8 cellular contexts compared by ENCODE assay signal in genomic region chr1:149888999-149889289, GRCh38. TPM values are rescaled to one million over a fixed set of nuclear protein-coding genes. Genes with fewer than 3 reads are reported as not detected.
A peak's percentile ranks its signal among the peaks of the same experiment; 100 is the strongest.
DNase-seq lines count a peak whose midpoint lies in the region; ATAC-seq, FAIRE-seq and TF ChIP-seq lines count a peak whose summit lies in the region.

No MANE protein-coding gene starts in this region.

- H4K20me1 ChIP-seq in K562 (replicated peaks; ENCODE audit: control insufficient read depth, insufficient read depth, low read length) = peaks cover 19% of the 10 kb centered on the region

- H3K27ac ChIP-seq in heart right ventricle = peak overlapping the region; percentile 89 to 100 (median 98)
- H3K27ac ChIP-seq in K562 (ENCODE audit: extremely low read depth, low read depth, low read length) = peak overlapping the region; percentile 98
- H3K27ac ChIP-seq in lower lobe of right lung = peak overlapping the region; percentile 99
- peak overlapping the region; percentile 52 to 98 for H3K27ac ChIP-seq in aorta (ENCODE audit: low read depth in 1 of 2, low read length in 2 of 2)

- in situ Hi-C loops in K562 (cut with MboI) = loop anchor here (5.0 kb wide), 1 partner anchor 47 kb away; a partner anchor contains a TSS

- no peak for TF ChIP-seq POLR2A in K562 (conservative IDR thresholded peaks at IDR 0.05)

- TF ChIP-seq CTCF in heart right ventricle (IDR thresholded peaks at IDR 0.05) (no peak), K562 (IDR thresholded peaks at IDR 0.05 in 2 of 3, conservative IDR thresholded peaks at IDR 0.05 in 1 of 3; ENCODE audit: insufficient read depth in 2 of 3, low read depth in 1 of 3, low read length in 3 of 3) (no peak), lower lobe of right lung (IDR thresholded peaks at IDR 0.05) (no peak)

- no peaks in the 10 kb centered on the region for H3K9me3 Mint-ChIP-seq in stimulated activated naive B cell treated with anti-CD40 and anti-IgM and Interleukin-4, amounts not matched to agents 10 μg/mL and 1 μg/mL and 100 μg/mL, for 72 hours
- no peaks in the 10 kb centered on the region for H3K9me3 Mint-ChIP-seq in activated CD8-positive, alpha-beta T cell treated with anti-CD3 and anti-CD28 coated beads, Interleukin-2, amount 10 ng/mL, durations not matched to agents 7 days and 5 days (ENCODE audit: insufficient read depth)

- no TSS peak for BruUV-seq in K562 (replicated peaks; lab: Mats Ljungman, UMichigan)

- no peak for FAIRE-seq in K562 (lab: Jason Lieb, UNC)

- peak overlapping the region; percentile 95 for H2AFZ ChIP-seq in K562 (ENCODE audit: low read depth, low read length)

- intact Hi-C loops in heart right ventricle (cut with DNase I) = loop anchor here in 2 of 10 donors (2.0 kb wide), 2 partner anchors 38 to 50 kb away; partner anchors contain the start of gene SF3B4 (in 1 of the 2)
- intact Hi-C loops in left ventricle myocardium superior (cut with micrococcal nuclease) = no loop called here
- intact Hi-C loops in K562 (cut with micrococcal nuclease) = loop anchor here (1.0 to 2.0 kb wide), 3 partner anchors 38 to 162 kb away; partner anchors contain the start of gene SF3B4
- intact Hi-C loops in lower lobe of right lung (cut with DNase I) = no loop called here
- intact Hi-C loops in aorta (cut with DNase I) = loop anchor here in 1 of 2 donors (2.0 kb wide), 1 partner anchor 50 kb away; no protein-coding TSS in a partner anchor

- no peaks in the 10 kb centered on the region for H3K27me3 Mint-ChIP-seq in stimulated activated naive B cell treated with anti-CD40 and anti-IgM and Interleukin-4, amounts not matched to agents 10 μg/mL and 1 μg/mL and 100 μg/mL, for 72 hours
- no peaks in the 10 kb centered on the region for H3K27me3 Mint-ChIP-seq in activated CD8-positive, alpha-beta T cell treated with anti-CD3 and anti-CD28 coated beads, Interleukin-2, amount 10 ng/mL, durations not matched to agents 7 days and 5 days (ENCODE audit: low read depth)

- no peak for TF ChIP-seq EP300 in K562 (IDR thresholded peaks at IDR 0.05; ENCODE audit: low read length)

- H3K4me3 ChIP-seq in heart right ventricle (peak overlapping the region; percentile 55 to 95 (median 69)), K562 (peak overlapping the region; percentile 64), lower lobe of right lung (peak overlapping the region; percentile 70), aorta (ENCODE audit: low read length in 2 of 2) (peak overlapping the region; percentile 54 to 97)

- peak overlapping the region; percentile 86 to 95; a peak in 3 of 4 replicates for H3K9ac ChIP-seq in K562 (ENCODE audit: insufficient read depth in 1 of 2, low read depth in 2 of 2, low read length in 2 of 2)

- no peaks in the 10 kb centered on the region for H3K9me1 ChIP-seq in K562 (ENCODE audit: control insufficient read depth, insufficient read depth, low read length)

- POLR2A ChIA-PET in K562 (lab: Yijun Ruan, JAX) = interaction anchor here (0.7 to 5.9 kb wide), 19 partner anchors 8 to 411 kb away, joined by 3 to 71 read pairs (median 19); partner anchors contain the start of genes MTMR11, OTUD7B, SF3B4 and VPS45
- POLR2A ChIA-PET in activated CD8-positive, alpha-beta T cell treated with anti-CD3 and anti-CD28 coated beads, Interleukin-2, amount 10 ng/mL, durations not matched to agents 7 days and 5 days (lab: Charles Lee) = interaction anchor here (0.7 to 7.3 kb wide), 16 partner anchors 12 to 345 kb away, joined by 3 to 310 read pairs (median 33); partner anchors contain the start of genes ANP32E, BOLA1, PLEKHO1 and SF3B4

- no peak overlapping the region for H3K4me3 Mint-ChIP-seq in stimulated activated naive B cell treated with anti-CD40 and anti-IgM and Interleukin-4, amounts not matched to agents 10 μg/mL and 1 μg/mL and 100 μg/mL, for 72 hours
- no peak overlapping the region for H3K4me3 Mint-ChIP-seq in activated CD8-positive, alpha-beta T cell treated with anti-CD3 and anti-CD28 coated beads, Interleukin-2, amount 10 ng/mL, durations not matched to agents 7 days and 5 days

- H3K4me2 ChIP-seq in K562 (ENCODE audit: insufficient read depth, low read length) = peak overlapping the region; percentile 99

- no peak for DNase-seq in heart right ventricle
- DNase-seq in left ventricle myocardium superior = no peak
- DNase-seq in K562 (ENCODE audit: extremely low read depth in 1 of 4, low spot score in 3 of 4) = peak in 1 of 4 experiments; percentile 50
- DNase-seq in lower lobe of right lung = no peak
- DNase-seq in aorta = peak; percentile 62 to 63
- DNase-seq in stimulated activated naive B cell treated with anti-CD40 and anti-IgM and Interleukin-4, amounts not matched to agents 10 μg/mL and 1 μg/mL and 100 μg/mL, for 72 hours = no peak
- no peak for DNase-seq in activated CD8-positive, alpha-beta T cell treated with anti-CD3 and anti-CD28 coated beads, Interleukin-2, amount 10 ng/mL, durations not matched to agents 7 days and 5 days
- DNase-seq in NOMO-1 treated with dmso at 0.1 percent for 144 hours (lab: John Stamatoyannopoulos, UW; ENCODE audit: unreplicated experiment) = no peak

- ATAC-seq in heart right ventricle (no peak), left ventricle myocardium superior (no peak), K562 (no peak), lower lobe of right lung (no peak), aorta (ENCODE audit: low FRiP score) (no peak)
- no peak for ATAC-seq in stimulated activated naive B cell treated with anti-CD40 and anti-IgM and Interleukin-4, amounts not matched to agents 10 μg/mL and 1 μg/mL and 100 μg/mL, for 72 hours (replicated peaks)
- no peak for ATAC-seq in activated CD8-positive, alpha-beta T cell treated with anti-CD3 and anti-CD28 coated beads, Interleukin-2, amount 10 ng/mL, durations not matched to agents 7 days and 5 days

- no peaks in the 10 kb centered on the region for H3K36me3 ChIP-seq in heart right ventricle
- peaks cover 5% of the 10 kb centered on the region; the same call in 1 of the 3 replicates for H3K36me3 ChIP-seq in K562 (ENCODE audit: control insufficient read depth, insufficient read depth, low read length)
- H3K36me3 ChIP-seq in lower lobe of right lung = no peaks in the 10 kb centered on the region
- H3K36me3 ChIP-seq in aorta (ENCODE audit: control insufficient read depth in 1 of 2, insufficient read depth in 2 of 2, low read length in 1 of 2) = no peaks in the 10 kb centered on the region

- CTCF ChIA-PET in K562 (lab: Yijun Ruan, JAX; ENCODE audit: low intra/inter-chr PET ratio) = interaction anchor here (1.3 to 1.9 kb wide), 2 partner anchors 53 to 298 kb away, joined by 4 to 8 read pairs; no protein-coding TSS in a partner anchor
- CTCF ChIA-PET in activated CD8-positive, alpha-beta T cell treated with anti-CD3 and anti-CD28 coated beads, Interleukin-2, amount 10 ng/mL, durations not matched to agents 7 days and 5 days (lab: Charles Lee) = interaction anchor here (0.6 to 2.7 kb wide), 20 partner anchors 11 to 678 kb away, joined by 3 to 34 read pairs (median 4); partner anchors contain the start of genes OTUD7B and VPS45

- H3K79me2 ChIP-seq in K562 (ENCODE audit: control insufficient read depth, insufficient read depth, low read length) = peaks cover 27% of the 10 kb centered on the region

- H3K27ac Mint-ChIP-seq in stimulated activated naive B cell treated with anti-CD40 and anti-IgM and Interleukin-4, amounts not matched to agents 10 μg/mL and 1 μg/mL and 100 μg/mL, for 72 hours = no peak overlapping the region
- H3K27ac Mint-ChIP-seq in activated CD8-positive, alpha-beta T cell treated with anti-CD3 and anti-CD28 coated beads, Interleukin-2, amount 10 ng/mL, durations not matched to agents 7 days and 5 days = no peak overlapping the region

- H3K27me3 ChIP-seq in heart right ventricle (no peaks in the 10 kb centered on the region), K562 (ENCODE audit: control insufficient read depth in 2 of 2, insufficient read depth in 2 of 2, low read length in 2 of 2) (no peaks in the 10 kb centered on the region), lower lobe of right lung (ENCODE audit: low read depth) (no peaks in the 10 kb centered on the region), aorta (ENCODE audit: control insufficient read depth in 1 of 2, insufficient read depth in 2 of 2, low read length in 1 of 2) (peaks cover 0 to 2% of the 10 kb centered on the region in 2 donors)

- peaks cover 0 to 29% (median 20%) of the 10 kb centered on the region in 9 donors for H3K4me1 ChIP-seq in heart right ventricle
- peaks cover 8 to 17% of the 10 kb centered on the region in 2 experiments for H3K4me1 ChIP-seq in K562 (replicated peaks in 1 of 2; ENCODE audit: control insufficient read depth in 2 of 2, insufficient read depth in 2 of 2, low read length in 2 of 2)
- H3K4me1 ChIP-seq in lower lobe of right lung = peaks cover 16% of the 10 kb centered on the region
- H3K4me1 ChIP-seq in aorta (ENCODE audit: control insufficient read depth in 1 of 2, insufficient read depth in 2 of 2, low read length in 2 of 2) = peaks cover 0 to 4% of the 10 kb centered on the region in 2 donors

- H3K36me3 Mint-ChIP-seq in stimulated activated naive B cell treated with anti-CD40 and anti-IgM and Interleukin-4, amounts not matched to agents 10 μg/mL and 1 μg/mL and 100 μg/mL, for 72 hours = no peaks in the 10 kb centered on the region
- H3K36me3 Mint-ChIP-seq in activated CD8-positive, alpha-beta T cell treated with anti-CD3 and anti-CD28 coated beads, Interleukin-2, amount 10 ng/mL, durations not matched to agents 7 days and 5 days (ENCODE audit: low read depth) = no peaks in the 10 kb centered on the region

- no peak for TF ChIP-seq RAD21 in K562 (CRISPR knock-in tag; conservative IDR thresholded peaks at IDR 0.05 in 1 of 2, IDR thresholded peaks at IDR 0.05 in 1 of 2)

- H3K9me3 ChIP-seq in heart right ventricle (no peaks in the 10 kb centered on the region), K562 (replicated peaks; ENCODE audit: control insufficient read depth, insufficient read depth, low read depth, low read length) (no peaks in the 10 kb centered on the region), lower lobe of right lung (no peaks in the 10 kb centered on the region), aorta (ENCODE audit: control insufficient read depth, low read length) (no peaks in the 10 kb centered on the region)

- WGBS in heart right ventricle, 2 donors = 17 to 23% methylated on average over 6 of the region's 6 CpGs
- WGBS in K562 (ENCODE audit: insufficient coverage, low coverage, missing lambda C conversion rate) = 0% methylated on average over 6 of the region's 6 CpGs
- 5 to 7% methylated on average over 6 of the region's 6 CpGs for WGBS in aorta, 2 donors

- H3K4me1 Mint-ChIP-seq in stimulated activated naive B cell treated with anti-CD40 and anti-IgM and Interleukin-4, amounts not matched to agents 10 μg/mL and 1 μg/mL and 100 μg/mL, for 72 hours = peaks cover 0 to 2% of the 10 kb centered on the region in 2 donors
- H3K4me1 Mint-ChIP-seq in activated CD8-positive, alpha-beta T cell treated with anti-CD3 and anti-CD28 coated beads, Interleukin-2, amount 10 ng/mL, durations not matched to agents 7 days and 5 days (ENCODE audit: low read depth) = peaks cover 9% of the 10 kb centered on the region

RNA-seq across cellular contexts. Expression of gene BOLA1, which starts 10.4 kb away (rescaled TPM):
- total RNA-seq in heart right ventricle (10 to 100 TPM; 12.9 to 20.0 (median 15.8) TPM), left ventricle myocardium superior (16.7 TPM), K562 (2014; rRNA removed) (0.18 and 0.53 TPM in 2 replicates), K562 (2014; rRNA removed; fragmentation: Illumina TruSeq; extraction: Trizol) (0.58 and 1.4 TPM in 2 replicates), K562 (2015; rRNA removed; fragmentation: Illumina TruSeq; extraction: Trizol) (0.19 and 0.40 TPM in 2 replicates), K562 (2021) (0.76 and 0.82 TPM in 2 replicates), lower lobe of right lung (11.5 TPM), aorta (10 to 100 TPM in 1 of 2 donors, 1 to 10 TPM in 1; 8.7 to 14.0 TPM)
- polyA plus RNA-seq in heart right ventricle (10 to 100 TPM; 22.7 to 33.6 TPM), K562 (2011; rRNA removed) (0.28 and 0.42 TPM in 2 replicates), K562 (2014; fragmentation: Illumina TruSeq; extraction: Trizol) (0.18 TPM in 1 of 2 replicates, not detected in the other), K562 (2014; fragmentation: Nextera tagmentation; extraction: Ambion mirVana) (not detected), K562 (2014; rRNA removed) (0.43 and 1.2 TPM in 2 replicates), aorta (10 to 100 TPM; 22.3 to 26.6 TPM)
- total RNA-seq in K562 (2011; cell fraction: chromatin; rRNA removed; ENCODE audit: low replicate concordance) = 0.72 and 1.8 TPM in 2 replicates
- total RNA-seq in K562 (2011; cell fraction: nucleolus; rRNA removed) = 1.3 and 1.7 TPM in 2 replicates
- 2.4 and 2.7 TPM in 2 replicates for total RNA-seq in K562 (2011; cell fraction: nucleoplasm; rRNA removed)
- 0.24 and 0.46 TPM in 2 replicates for polyA plus RNA-seq in K562 (2011; cell fraction: cytosol; rRNA removed)
- polyA plus RNA-seq in K562 (2011; cell fraction: nucleus; rRNA removed) = 1.7 and 2.6 TPM in 2 replicates
- 0.14 and 0.24 TPM in 2 replicates for polyA plus RNA-seq in K562 (2012)
- 0.21 TPM in 1 of 2 replicates, not detected in the other for polyA minus RNA-seq in K562 (2011; rRNA and poly(A)+ RNA removed)
- polyA minus RNA-seq in K562 (2011; cell fraction: cytosol; rRNA and poly(A)+ RNA removed) = not detected in 2 replicates
- polyA minus RNA-seq in K562 (2011; cell fraction: nucleus; rRNA and poly(A)+ RNA removed) = 0.67 and 1.4 TPM in 2 replicates
- 10 to 100 TPM; 20.8 to 24.5 TPM for total RNA-seq in activated CD8-positive, alpha-beta T cell treated with anti-CD3 and anti-CD28 coated beads, Interleukin-2, amount 10 ng/mL, durations not matched to agents 7 days and 5 days

RNA-seq across cellular contexts. Expression of gene SV2A, which starts 28.7 kb away (rescaled TPM):
- total RNA-seq in heart right ventricle (under 1 TPM; 0.14 to 0.68 (median 0.31) TPM), left ventricle myocardium superior (0.22 TPM), K562 (2014; rRNA removed) (0.08 and 0.09 TPM in 2 replicates), K562 (2014; rRNA removed; fragmentation: Illumina TruSeq; extraction: Trizol) (0.06 and 0.11 TPM in 2 replicates), K562 (2015; rRNA removed; fragmentation: Illumina TruSeq; extraction: Trizol) (0.04 and 0.07 TPM in 2 replicates), K562 (2021) (0.20 and 0.22 TPM in 2 replicates), lower lobe of right lung (0.86 TPM), aorta (10 to 100 TPM; 16.9 to 20.5 TPM)
- polyA plus RNA-seq in heart right ventricle (under 1 TPM; 0.44 to 0.48 TPM), K562 (2011; rRNA removed) (0.12 and 0.14 TPM in 2 replicates), K562 (2014; fragmentation: Illumina TruSeq; extraction: Trizol) (0.10 and 0.30 TPM in 2 replicates), K562 (2014; fragmentation: Nextera tagmentation; extraction: Ambion mirVana) (under 1 TPM in 1 of 2 experiments, not detected in 1; 0.10 TPM), K562 (2014; rRNA removed) (0.16 and 0.20 TPM in 2 replicates), aorta (10 to 100 TPM in 1 of 2 donors, 1 to 10 TPM in 1; 4.3 to 13.0 TPM)
- 0.56 and 0.58 TPM in 2 replicates for total RNA-seq in K562 (2011; cell fraction: chromatin; rRNA removed; ENCODE audit: low replicate concordance)
- total RNA-seq in K562 (2011; cell fraction: nucleolus; rRNA removed) = 0.33 and 0.53 TPM in 2 replicates
- 0.46 and 0.51 TPM in 2 replicates for total RNA-seq in K562 (2011; cell fraction: nucleoplasm; rRNA removed)
- 0.12 and 0.25 TPM in 2 replicates for polyA plus RNA-seq in K562 (2011; cell fraction: cytosol; rRNA removed)
- polyA plus RNA-seq in K562 (2011; cell fraction: nucleus; rRNA removed) = 0.31 TPM in 2 replicates
- polyA plus RNA-seq in K562 (2012) = 0.18 and 0.30 TPM in 2 replicates
- 0.07 and 0.15 TPM in 2 replicates for polyA minus RNA-seq in K562 (2011; rRNA and poly(A)+ RNA removed)
- not detected in 2 replicates for polyA minus RNA-seq in K562 (2011; cell fraction: cytosol; rRNA and poly(A)+ RNA removed)
- polyA minus RNA-seq in K562 (2011; cell fraction: nucleus; rRNA and poly(A)+ RNA removed) = 0.11 and 0.13 TPM in 2 replicates
- 10 to 100 TPM; 25.4 TPM for total RNA-seq in activated CD8-positive, alpha-beta T cell treated with anti-CD3 and anti-CD28 coated beads, Interleukin-2, amount 10 ng/mL, durations not matched to agents 7 days and 5 days

RNA-seq across cellular contexts. Expression of gene SF3B4, which starts 38.7 kb away (rescaled TPM):
- total RNA-seq in heart right ventricle (10 to 100 TPM; 19.8 to 31.9 (median 26.2) TPM), left ventricle myocardium superior (27.4 TPM), K562 (2014; rRNA removed) (11.0 and 13.0 TPM in 2 replicates), K562 (2014; rRNA removed; fragmentation: Illumina TruSeq; extraction: Trizol) (28.2 and 28.4 TPM in 2 replicates), K562 (2015; rRNA removed; fragmentation: Illumina TruSeq; extraction: Trizol) (30.0 and 31.3 TPM in 2 replicates), K562 (2021) (78.5 and 87.1 TPM in 2 replicates), lower lobe of right lung (45.5 TPM), aorta (10 to 100 TPM; 37.3 to 42.6 TPM)
- polyA plus RNA-seq in heart right ventricle (10 to 100 TPM; 12.6 to 20.3 TPM), K562 (2011; rRNA removed) (18.1 and 33.3 TPM in 2 replicates), K562 (2014; fragmentation: Illumina TruSeq; extraction: Trizol) (88.0 and 101 TPM in 2 replicates), K562 (2014; fragmentation: Nextera tagmentation; extraction: Ambion mirVana) (1 to 10 TPM; 3.0 to 8.3 TPM), K562 (2014; rRNA removed) (22.8 and 26.1 TPM in 2 replicates), aorta (10 to 100 TPM; 18.8 to 37.5 TPM)
- 36.8 and 50.0 TPM in 2 replicates for total RNA-seq in K562 (2011; cell fraction: chromatin; rRNA removed; ENCODE audit: low replicate concordance)
- 22.8 and 30.1 TPM in 2 replicates for total RNA-seq in K562 (2011; cell fraction: nucleolus; rRNA removed)
- total RNA-seq in K562 (2011; cell fraction: nucleoplasm; rRNA removed) = 21.9 and 22.2 TPM in 2 replicates
- 20.3 and 35.8 TPM in 2 replicates for polyA plus RNA-seq in K562 (2011; cell fraction: cytosol; rRNA removed)
- 21.9 and 25.6 TPM in 2 replicates for polyA plus RNA-seq in K562 (2011; cell fraction: nucleus; rRNA removed)
- 62.3 and 73.0 TPM in 2 replicates for polyA plus RNA-seq in K562 (2012)
- polyA minus RNA-seq in K562 (2011; rRNA and poly(A)+ RNA removed) = 25.2 and 30.7 TPM in 2 replicates
- 22.9 and 35.8 TPM in 2 replicates for polyA minus RNA-seq in K562 (2011; cell fraction: cytosol; rRNA and poly(A)+ RNA removed)
- polyA minus RNA-seq in K562 (2011; cell fraction: nucleus; rRNA and poly(A)+ RNA removed) = 15.2 and 21.9 TPM in 2 replicates
- total RNA-seq in activated CD8-positive, alpha-beta T cell treated with anti-CD3 and anti-CD28 coated beads, Interleukin-2, amount 10 ng/mL, durations not matched to agents 7 days and 5 days = 100 to 1,000 TPM; 102 to 106 TPM

RNA-seq across cellular contexts. Expression of gene MTMR11, which starts 47.7 kb away (rescaled TPM):
- total RNA-seq in heart right ventricle (1 to 10 TPM in 9 of 10 donors, under 1 TPM in 1; 0.95 to 5.3 (median 2.5) TPM), left ventricle myocardium superior (2.5 TPM), K562 (2014; rRNA removed) (0.09 and 0.53 TPM in 2 replicates), K562 (2014; rRNA removed; fragmentation: Illumina TruSeq; extraction: Trizol) (0.38 and 0.51 TPM in 2 replicates), K562 (2015; rRNA removed; fragmentation: Illumina TruSeq; extraction: Trizol) (0.38 and 0.40 TPM in 2 replicates), K562 (2021) (0.56 and 1.3 TPM in 2 replicates), lower lobe of right lung (20.4 TPM), aorta (10 to 100 TPM; 42.3 to 55.4 TPM)
- polyA plus RNA-seq in heart right ventricle (1 to 10 TPM; 1.9 to 5.3 TPM), K562 (2011; rRNA removed) (1.6 and 1.8 TPM in 2 replicates), K562 (2014; fragmentation: Illumina TruSeq; extraction: Trizol) (0.73 and 0.76 TPM in 2 replicates), K562 (2014; fragmentation: Nextera tagmentation; extraction: Ambion mirVana) (under 1 TPM; 0.34 to 0.45 TPM), K562 (2014; rRNA removed) (0.60 and 1.0 TPM in 2 replicates), aorta (10 to 100 TPM; 19.3 to 59.1 TPM)
- 9.3 and 16.8 TPM in 2 replicates for total RNA-seq in K562 (2011; cell fraction: chromatin; rRNA removed; ENCODE audit: low replicate concordance)
- total RNA-seq in K562 (2011; cell fraction: nucleolus; rRNA removed) = 6.4 and 6.7 TPM in 2 replicates
- total RNA-seq in K562 (2011; cell fraction: nucleoplasm; rRNA removed) = 7.7 and 8.3 TPM in 2 replicates
- 1.3 and 2.3 TPM in 2 replicates for polyA plus RNA-seq in K562 (2011; cell fraction: cytosol; rRNA removed)
- polyA plus RNA-seq in K562 (2011; cell fraction: nucleus; rRNA removed) = 12.2 and 13.9 TPM in 2 replicates
- polyA plus RNA-seq in K562 (2012) = 0.74 and 1.2 TPM in 2 replicates
- polyA minus RNA-seq in K562 (2011; rRNA and poly(A)+ RNA removed) = 0.96 and 1.8 TPM in 2 replicates
- 1.1 TPM in 1 of 2 replicates, not detected in the other for polyA minus RNA-seq in K562 (2011; cell fraction: cytosol; rRNA and poly(A)+ RNA removed)
- polyA minus RNA-seq in K562 (2011; cell fraction: nucleus; rRNA and poly(A)+ RNA removed) = 3.4 and 3.6 TPM in 2 replicates
- total RNA-seq in activated CD8-positive, alpha-beta T cell treated with anti-CD3 and anti-CD28 coated beads, Interleukin-2, amount 10 ng/mL, durations not matched to agents 7 days and 5 days = 1 to 10 TPM; 1.0 to 1.2 TPM

Comparison
In these comparisons a context has a peak if more than half of its experiments do, and no peak if none do; other contexts are left out.
1. DNase-seq: peak in aorta (2 of 2); none in heart right ventricle (0 of 2), left ventricle myocardium superior (single experiment), lower lobe of right lung (single experiment), stimulated activated naive B cell treated with anti-CD40 and anti-IgM and Interleukin-4, amounts not matched to agents 10 μg/mL and 1 μg/mL and 100 μg/mL, for 72 hours (single experiment), activated CD8-positive, alpha-beta T cell treated with anti-CD3 and anti-CD28 coated beads, Interleukin-2, amount 10 ng/mL, durations not matched to agents 7 days and 5 days (single experiment) and NOMO-1 treated with dmso at 0.1 percent for 144 hours (single experiment).
2. Peak in every context shown above with its lines, with median percentiles within 50 percentile points of each other: H3K27ac ChIP-seq and H3K4me3 ChIP-seq.